Comparison of ENCODE assay signal across 13 cellular contexts in the genomic region with DNA sequence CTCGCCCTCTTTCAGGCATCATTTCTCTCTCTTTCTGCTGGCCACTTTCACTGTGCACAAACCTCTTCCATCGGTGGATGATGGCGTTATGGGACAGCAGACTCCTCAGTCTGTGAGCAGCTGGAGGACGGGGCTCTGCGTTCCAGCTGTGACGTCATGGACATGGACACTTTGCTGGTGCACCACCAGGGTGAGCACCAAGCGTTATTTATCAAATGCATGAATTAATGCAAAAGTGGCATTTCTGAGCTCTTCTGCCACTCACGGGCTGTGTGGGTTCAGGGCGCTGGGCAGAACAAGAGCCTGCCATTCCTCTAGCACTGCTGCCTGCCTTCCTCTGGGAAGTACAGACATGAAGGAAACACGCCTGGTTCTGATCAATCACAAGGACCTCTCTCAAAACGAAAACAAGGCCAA.
DNase-seq lines count a peak whose midpoint lies in the region; ATAC-seq and TF ChIP-seq lines count a peak whose summit lies in the region.
"Had no signal": no experiment of that assay in that cellular context is flagged by ENCODE, and none has a peak within 500 bp of the region (broad histone marks: within the 10 kb centered on the region; RNA-seq: fewer than 3 reads in every experiment).

No MANE protein-coding gene starts in this region.

- H3K79me2 ChIP-seq in SK-N-SH (ENCODE audit: insufficient read depth) = no peaks in the 10 kb centered on the region

- H2AFZ ChIP-seq in SK-N-SH (ENCODE audit: low read depth) = no peak overlapping the region

- no peaks in the 10 kb centered on the region for H4K20me1 ChIP-seq in SK-N-SH (ENCODE audit: insufficient read depth)

- H3K27me3 ChIP-seq in SK-N-SH (ENCODE audit: insufficient read depth) = no peaks in the 10 kb centered on the region
- H3K27me3 ChIP-seq: tibial nerve had no signal

- in situ Hi-C loops in G401 (cut with HindIII; ENCODE audit: low sequenced_read_pairs) = no loop called here

- no peak for ATAC-seq in GM21825 (IDR thresholded peaks at IDR 0.05; ENCODE audit: unreplicated experiment)

- no peaks in the 10 kb centered on the region for H3K9me3 ChIP-seq in SK-N-SH
- H3K9me3 ChIP-seq: tibial nerve had no signal

- H3K4me3 ChIP-seq in SK-N-SH (ENCODE audit: low read depth in 2 of 2, low read length in 1 of 2) = no peak overlapping the region
- H3K4me3 ChIP-seq: tibial nerve had no signal

- 77% methylated on average over 11 of the region's 11 CpGs for WGBS in SK-N-SH (ENCODE audit: low lambda C conversion rate)

- peaks cover 16% of the 10 kb centered on the region for H3F3A ChIP-seq in SK-N-SH (replicated peaks; ENCODE audit: insufficient read depth)

- H3K36me3 ChIP-seq in SK-N-SH (replicated peaks in 1 of 2; ENCODE audit: control insufficient read depth in 1 of 2, insufficient read depth in 2 of 2, low read length in 1 of 2) = peaks cover 25 to 48% of the 10 kb centered on the region in 2 experiments

- H3K4me1 ChIP-seq in SK-N-SH (ENCODE audit: control insufficient read depth in 1 of 2, insufficient read depth in 2 of 2, low read depth in 1 of 2, low read length in 1 of 2) = peaks cover 6 to 53% of the 10 kb centered on the region in 2 experiments; a peak in 3 of 4 replicates

- CTCF ChIA-PET in SK-N-SH (lab: Yijun Ruan, JAX) = interaction anchor here (0.8 to 2.8 kb wide), 4 partner anchors 30 to 309 kb away, joined by 3 to 7 read pairs (median 4); no protein-coding TSS in a partner anchor

- no peaks in the 10 kb centered on the region for H3K9me2 ChIP-seq in SK-N-SH

- intact Hi-C loops in head of caudate nucleus (cut with DNase I) = no loop called here

- 0 out of 2 replicates have a peak overlapping the region, but pooled peaks have one; percentile 32 for H3K4me2 ChIP-seq in SK-N-SH

- TF ChIP-seq EP300 in SK-N-SH (IDR thresholded peaks at IDR 0.05; ENCODE audit: borderline replicate concordance in 1 of 2, low read depth in 1 of 2, low read length in 1 of 2) = no peak

- peak; percentile 29 for TF ChIP-seq CTCF in SK-N-SH (IDR thresholded peaks at IDR 0.05)

- peak; percentile 40 for DNase-seq in COLO829 (ENCODE audit: low spot score)
- DNase-seq in SK-N-SH = peak; percentile 63
- DNase-seq in head of caudate nucleus = peak in 39 of 42 donors; percentile 29 to 87 (median 72)
- DNase-seq in putamen (ENCODE audit: low spot score) = peak; percentile 57
- no peak for DNase-seq in RKO (ENCODE audit: low spot score)
- DNase-seq in activated naive CD4-positive, alpha-beta T cell treated with anti-CD3 and anti-CD28 coated beads, Interleukin-2, amount 50 U/mL, for 16 hours = no peak
- no peak for DNase-seq in G401 (ENCODE audit: low spot score)
- DNase-seq: activated CD4-positive, alpha-beta T cell treated with anti-CD3 and anti-CD28 coated beads, Interleukin-2, amount 50 U/mL, for 1 hour; natural killer cell; NCI-H187; SIG-M5 had no signal

- TF ChIP-seq RAD21 in SK-N-SH (IDR thresholded peaks at IDR 0.05; ENCODE audit: low read length) = no peak

- H3K27ac ChIP-seq in SK-N-SH (ENCODE audit: low read depth in 2 of 2, low read length in 1 of 2) = peak overlapping the region; percentile 63 to 81

- POLR2A ChIA-PET in SK-N-SH (lab: Yijun Ruan, JAX) = no interaction called here

- H3K9ac ChIP-seq in SK-N-SH = peak overlapping the region; percentile 39; the same call in 1 of the 2 replicates

TF ChIP-seq in SK-N-SH, 30 proteins besides CTCF, POLR2A, EP300 and RAD21:
- TF ChIP-seq FOXM1 (IDR thresholded peaks at IDR 0.05; ENCODE audit: low read depth) (no peak), SMC3 (IDR thresholded peaks at IDR 0.05; ENCODE audit: low read depth, low read length) (no peak), RFX5 (IDR thresholded peaks at IDR 0.05; ENCODE audit: low read length) (no peak), RXRA (IDR thresholded peaks at IDR 0.05; ENCODE audit: borderline replicate concordance, low read depth) (no peak), NRF1 (IDR thresholded peaks at IDR 0.05; ENCODE audit: low read depth, low read length) (no peak), TEAD4 (IDR thresholded peaks at IDR 0.05; ENCODE audit: borderline replicate concordance, insufficient read depth) (no peak), YY1 (IDR thresholded peaks at IDR 0.05; ENCODE audit: low read depth) (no peak), TCF12 (IDR thresholded peaks at IDR 0.05) (no peak), MXI1 (IDR thresholded peaks at IDR 0.05; ENCODE audit: low read depth, low read length) (no peak), TAF1 (IDR thresholded peaks at IDR 0.05; ENCODE audit: borderline replicate concordance, low read depth, low read length) (no peak), FOXJ3 (CRISPR knock-in tag; IDR thresholded peaks at IDR 0.05) (no peak), GABPA (IDR thresholded peaks at IDR 0.05; ENCODE audit: low read depth) (no peak)
- TF ChIP-seq, protein P1, sequence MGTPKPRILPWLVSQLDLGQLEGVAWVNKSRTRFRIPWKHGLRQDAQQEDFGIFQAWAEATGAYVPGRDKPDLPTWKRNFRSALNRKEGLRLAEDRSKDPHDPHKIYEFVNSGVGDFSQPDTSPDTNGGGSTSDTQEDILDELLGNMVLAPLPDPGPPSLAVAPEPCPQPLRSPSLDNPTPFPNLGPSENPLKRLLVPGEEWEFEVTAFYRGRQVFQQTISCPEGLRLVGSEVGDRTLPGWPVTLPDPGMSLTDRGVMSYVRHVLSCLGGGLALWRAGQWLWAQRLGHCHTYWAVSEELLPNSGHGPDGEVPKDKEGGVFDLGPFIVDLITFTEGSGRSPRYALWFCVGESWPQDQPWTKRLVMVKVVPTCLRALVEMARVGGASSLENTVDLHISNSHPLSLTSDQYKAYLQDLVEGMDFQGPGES (IDR thresholded peaks at IDR 0.05; ENCODE audit: low read depth, low read length) = no peak
- TF ChIP-seq, protein P2, sequence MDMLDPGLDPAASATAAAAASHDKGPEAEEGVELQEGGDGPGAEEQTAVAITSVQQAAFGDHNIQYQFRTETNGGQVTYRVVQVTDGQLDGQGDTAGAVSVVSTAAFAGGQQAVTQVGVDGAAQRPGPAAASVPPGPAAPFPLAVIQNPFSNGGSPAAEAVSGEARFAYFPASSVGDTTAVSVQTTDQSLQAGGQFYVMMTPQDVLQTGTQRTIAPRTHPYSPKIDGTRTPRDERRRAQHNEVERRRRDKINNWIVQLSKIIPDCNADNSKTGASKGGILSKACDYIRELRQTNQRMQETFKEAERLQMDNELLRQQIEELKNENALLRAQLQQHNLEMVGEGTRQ (IDR thresholded peaks at IDR 0.05; ENCODE audit: borderline replicate concordance, low read depth, low read length) = no peak
- TF ChIP-seq, protein P3, sequence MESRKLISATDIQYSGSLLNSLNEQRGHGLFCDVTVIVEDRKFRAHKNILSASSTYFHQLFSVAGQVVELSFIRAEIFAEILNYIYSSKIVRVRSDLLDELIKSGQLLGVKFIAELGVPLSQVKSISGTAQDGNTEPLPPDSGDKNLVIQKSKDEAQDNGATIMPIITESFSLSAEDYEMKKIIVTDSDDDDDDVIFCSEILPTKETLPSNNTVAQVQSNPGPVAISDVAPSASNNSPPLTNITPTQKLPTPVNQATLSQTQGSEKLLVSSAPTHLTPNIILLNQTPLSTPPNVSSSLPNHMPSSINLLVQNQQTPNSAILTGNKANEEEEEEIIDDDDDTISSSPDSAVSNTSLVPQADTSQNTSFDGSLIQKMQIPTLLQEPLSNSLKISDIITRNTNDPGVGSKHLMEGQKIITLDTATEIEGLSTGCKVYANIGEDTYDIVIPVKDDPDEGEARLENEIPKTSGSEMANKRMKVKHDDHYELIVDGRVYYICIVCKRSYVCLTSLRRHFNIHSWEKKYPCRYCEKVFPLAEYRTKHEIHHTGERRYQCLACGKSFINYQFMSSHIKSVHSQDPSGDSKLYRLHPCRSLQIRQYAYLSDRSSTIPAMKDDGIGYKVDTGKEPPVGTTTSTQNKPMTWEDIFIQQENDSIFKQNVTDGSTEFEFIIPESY (IDR thresholded peaks at IDR 0.05; ENCODE audit: borderline replicate concordance, low read depth) = no peak

Comparison
In these comparisons a context has a peak if more than half of its experiments do, and no peak if none do; other contexts are left out.
1. DNase-seq: peak in COLO829 (single experiment), SK-N-SH (single experiment), head of caudate nucleus (39 of 42) and putamen (single experiment); none in RKO (single experiment), activated naive CD4-positive, alpha-beta T cell treated with anti-CD3 and anti-CD28 coated beads, Interleukin-2, amount 50 U/mL, for 16 hours (single experiment) and G401 (single experiment).